ENCODE assay signal across 8 cellular contexts in the genomic region with DNA sequence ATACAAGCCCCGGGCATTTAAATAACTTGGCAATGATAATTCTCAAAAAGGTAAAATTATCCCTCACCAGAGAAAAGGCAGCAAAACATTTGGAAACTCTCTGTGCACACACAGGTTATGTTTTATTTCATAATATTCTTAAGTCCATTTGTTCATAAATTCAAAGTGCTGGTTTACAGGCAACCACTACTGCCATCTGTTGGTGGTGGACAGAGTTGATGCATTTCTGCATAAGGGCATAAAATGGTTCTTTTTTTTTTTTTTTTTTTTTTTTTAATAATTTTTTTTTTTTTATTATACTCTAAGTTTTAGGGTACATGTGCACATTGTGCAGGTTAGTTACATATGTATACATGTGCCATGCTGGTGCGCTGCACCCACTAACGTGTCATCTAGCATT. TPM values are rescaled to one million over a fixed set of nuclear protein-coding genes. Genes with fewer than 3 reads are reported as not detected.
DNase-seq lines count a peak whose midpoint lies in the region; ATAC-seq and TF ChIP-seq lines count a peak whose summit lies in the region.

No MANE protein-coding gene starts in this region.

- ATAC-seq in WTC11 (no peak), GM18861 (IDR thresholded peaks at IDR 0.05; ENCODE audit: unreplicated experiment) (no peak)

- no peak overlapping the region for H3K4me3 Mint-ChIP-seq in WTC11

- H3K4me1 Mint-ChIP-seq in WTC11 = no peaks in the 10 kb centered on the region

- TF ChIP-seq CTCF in WTC11 (IDR thresholded peaks at IDR 0.05) = peak; percentile 25; the same call in 1 of the 2 replicates

- H3K9me3 Mint-ChIP-seq in WTC11 = peaks cover 11% of the 10 kb centered on the region

- H3K36me3 Mint-ChIP-seq in WTC11 = no peaks in the 10 kb centered on the region

- POLR2A ChIA-PET in WTC11 (lab: Charles Lee) = no interaction called here

- H3K27ac Mint-ChIP-seq in WTC11 = no peak overlapping the region

- CTCF ChIA-PET in WTC11 (lab: Charles Lee) = no interaction called here

- peak; percentile 41 for DNase-seq in D341Med (ENCODE audit: low spot score)
- DNase-seq in HPDE6-E6E7 (ENCODE audit: extremely low spot score) = peak; percentile 28
- peak; percentile 30 for DNase-seq in WTC11 (ENCODE audit: low spot score)
- DNase-seq in fibroblast of gingiva (ENCODE audit: low read depth) = peak; percentile 73
- peak; percentile 40 for DNase-seq in stimulated activated CD4-positive, alpha-beta T cell treated with anti-CD3 and anti-CD28 coated beads, Interleukin-12 subunit alpha, Interleukin-12 subunit beta, amount 100 ng/mL, for 4 hours
- no peak for DNase-seq in NCI-H2081 treated with DMSO at 0.1 percent for 48 hours (lab: John Stamatoyannopoulos, UW)
- no peak for DNase-seq in NCI-H748 (lab: John Stamatoyannopoulos, UW; ENCODE audit: unreplicated experiment)

- H3K27me3 Mint-ChIP-seq in WTC11 (ENCODE audit: low read depth) = no peaks in the 10 kb centered on the region; the same call in 1 of the 2 replicates

TF ChIP-seq in WTC11, 78 proteins besides CTCF, POLR2A, EP300 and RAD21:
- TF ChIP-seq FOXJ3 (CRISPR knock-in tag; IDR thresholded peaks at IDR 0.05; ENCODE audit: borderline replicate concordance) (no peak), SMAD3 (CRISPR knock-in tag; IDR thresholded peaks at IDR 0.05; ENCODE audit: borderline replicate concordance) (no peak), RELA (CRISPR knock-in tag; IDR thresholded peaks at IDR 0.05; ENCODE audit: borderline replicate concordance) (no peak), HMGA2 (CRISPR knock-in tag; IDR thresholded peaks at IDR 0.05) (no peak), GRHL2 (CRISPR knock-in tag; IDR thresholded peaks at IDR 0.05; ENCODE audit: insufficient replicate concordance, severe bottlenecking) (no peak), ZNF263 (CRISPR knock-in tag; IDR thresholded peaks at IDR 0.05; ENCODE audit: low read depth) (no peak), GTF2I (CRISPR knock-in tag; conservative IDR thresholded peaks at IDR 0.05) (no peak), FOXK1 (CRISPR knock-in tag; IDR thresholded peaks at IDR 0.05) (no peak)
- TF ChIP-seq, protein P1, sequence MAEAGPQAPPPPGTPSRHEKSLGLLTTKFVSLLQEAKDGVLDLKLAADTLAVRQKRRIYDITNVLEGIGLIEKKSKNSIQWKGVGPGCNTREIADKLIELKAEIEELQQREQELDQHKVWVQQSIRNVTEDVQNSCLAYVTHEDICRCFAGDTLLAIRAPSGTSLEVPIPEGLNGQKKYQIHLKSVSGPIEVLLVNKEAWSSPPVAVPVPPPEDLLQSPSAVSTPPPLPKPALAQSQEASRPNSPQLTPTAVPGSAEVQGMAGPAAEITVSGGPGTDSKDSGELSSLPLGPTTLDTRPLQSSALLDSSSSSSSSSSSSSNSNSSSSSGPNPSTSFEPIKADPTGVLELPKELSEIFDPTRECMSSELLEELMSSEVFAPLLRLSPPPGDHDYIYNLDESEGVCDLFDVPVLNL (CRISPR knock-in tag; IDR thresholded peaks at IDR 0.05; ENCODE audit: borderline replicate concordance, low read depth) = no peak
- TF ChIP-seq, protein P2, sequence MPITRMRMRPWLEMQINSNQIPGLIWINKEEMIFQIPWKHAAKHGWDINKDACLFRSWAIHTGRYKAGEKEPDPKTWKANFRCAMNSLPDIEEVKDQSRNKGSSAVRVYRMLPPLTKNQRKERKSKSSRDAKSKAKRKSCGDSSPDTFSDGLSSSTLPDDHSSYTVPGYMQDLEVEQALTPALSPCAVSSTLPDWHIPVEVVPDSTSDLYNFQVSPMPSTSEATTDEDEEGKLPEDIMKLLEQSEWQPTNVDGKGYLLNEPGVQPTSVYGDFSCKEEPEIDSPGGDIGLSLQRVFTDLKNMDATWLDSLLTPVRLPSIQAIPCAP (CRISPR knock-in tag; IDR thresholded peaks at IDR 0.05) = no peak
- TF ChIP-seq, protein P3, sequence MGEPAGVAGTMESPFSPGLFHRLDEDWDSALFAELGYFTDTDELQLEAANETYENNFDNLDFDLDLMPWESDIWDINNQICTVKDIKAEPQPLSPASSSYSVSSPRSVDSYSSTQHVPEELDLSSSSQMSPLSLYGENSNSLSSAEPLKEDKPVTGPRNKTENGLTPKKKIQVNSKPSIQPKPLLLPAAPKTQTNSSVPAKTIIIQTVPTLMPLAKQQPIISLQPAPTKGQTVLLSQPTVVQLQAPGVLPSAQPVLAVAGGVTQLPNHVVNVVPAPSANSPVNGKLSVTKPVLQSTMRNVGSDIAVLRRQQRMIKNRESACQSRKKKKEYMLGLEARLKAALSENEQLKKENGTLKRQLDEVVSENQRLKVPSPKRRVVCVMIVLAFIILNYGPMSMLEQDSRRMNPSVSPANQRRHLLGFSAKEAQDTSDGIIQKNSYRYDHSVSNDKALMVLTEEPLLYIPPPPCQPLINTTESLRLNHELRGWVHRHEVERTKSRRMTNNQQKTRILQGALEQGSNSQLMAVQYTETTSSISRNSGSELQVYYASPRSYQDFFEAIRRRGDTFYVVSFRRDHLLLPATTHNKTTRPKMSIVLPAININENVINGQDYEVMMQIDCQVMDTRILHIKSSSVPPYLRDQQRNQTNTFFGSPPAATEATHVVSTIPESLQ (CRISPR knock-in tag; IDR thresholded peaks at IDR 0.05) = no peak
- TF ChIP-seq, protein P4, sequence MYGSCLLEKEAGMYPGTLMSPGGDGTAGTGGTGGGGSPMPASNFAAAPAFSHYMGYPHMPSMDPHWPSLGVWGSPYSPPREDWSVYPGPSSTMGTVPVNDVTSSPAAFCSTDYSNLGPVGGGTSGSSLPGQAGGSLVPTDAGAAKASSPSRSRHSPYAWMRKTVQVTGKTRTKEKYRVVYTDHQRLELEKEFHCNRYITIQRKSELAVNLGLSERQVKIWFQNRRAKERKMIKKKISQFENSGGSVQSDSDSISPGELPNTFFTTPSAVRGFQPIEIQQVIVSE (CRISPR knock-in tag; IDR thresholded peaks at IDR 0.05; ENCODE audit: borderline replicate concordance) = no peak
TF ChIP-seq in WTC11: peak in this region for 0.

RNA-seq across cellular contexts. Expression of a gene that starts 31.5 kb away (rescaled TPM):
- not detected in 3 replicates for total RNA-seq in WTC11 (2021)

Comparison
In these comparisons a context has a peak if more than half of its experiments do, and no peak if none do; other contexts are left out.
1. DNase-seq: peak in D341Med (single experiment), HPDE6-E6E7 (single experiment), WTC11 (single experiment), fibroblast of gingiva (single experiment) and stimulated activated CD4-positive, alpha-beta T cell treated with anti-CD3 and anti-CD28 coated beads, Interleukin-12 subunit alpha, Interleukin-12 subunit beta, amount 100 ng/mL, for 4 hours (single experiment); none in NCI-H2081 treated with DMSO at 0.1 percent for 48 hours (single experiment) and NCI-H748 (single experiment).